Comparison of ENCODE assay signal across 10 cellular contexts in the genomic region with DNA sequence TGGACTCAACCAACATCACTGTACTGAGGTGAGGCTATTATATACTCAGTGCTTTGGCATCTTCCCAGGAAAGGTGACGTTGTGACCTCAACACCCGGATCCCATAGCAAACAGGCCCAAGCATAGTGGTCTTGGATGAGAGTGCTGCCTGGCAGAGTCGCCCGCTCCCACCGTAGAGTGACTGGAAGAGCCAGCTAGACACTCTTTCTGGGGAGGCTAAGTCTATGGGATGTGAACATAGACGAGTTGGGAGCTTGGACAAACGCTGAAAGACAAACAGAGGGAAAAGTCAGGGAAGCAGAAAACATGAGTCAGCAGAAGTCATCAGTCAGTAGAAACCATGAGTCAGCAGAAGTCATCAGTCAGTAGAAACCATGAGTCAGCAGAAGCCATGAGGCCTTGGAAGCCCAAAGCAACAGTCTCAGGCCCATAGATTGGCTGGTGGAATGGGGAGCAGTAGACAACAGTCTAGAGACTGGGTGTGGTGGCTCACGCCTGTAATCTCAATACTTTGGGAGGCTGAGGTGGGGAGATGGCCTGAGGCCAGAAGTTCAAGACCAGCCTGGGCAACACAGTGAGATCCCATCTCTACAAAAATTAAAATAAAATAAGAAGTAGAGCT.
DNase-seq lines count a peak whose midpoint lies in the region; ATAC-seq and TF ChIP-seq lines count a peak whose summit lies in the region.
"Had no signal": no experiment of that assay in that cellular context is flagged by ENCODE, and none has a peak within 500 bp of the region (broad histone marks: within the 10 kb centered on the region; RNA-seq: fewer than 3 reads in every experiment).

No MANE protein-coding gene starts in this region.

- peaks cover 30% of the 10 kb centered on the region for H3F3A ChIP-seq in PC-9 (ENCODE audit: insufficient read depth, low read depth)

- peak overlapping the region; percentile 95 for H3K27ac ChIP-seq in PC-9

- BruUV-seq in PC-9 (replicated peaks; lab: Mats Ljungman, UMichigan), result no TSS peak

- CTCF ChIA-PET in PC-9 (lab: Charles Lee), result no interaction called here

- DNase-seq in A172 (ENCODE audit: low spot score) (peak; percentile 86), GM04504 (ENCODE audit: low read depth) (peak; percentile 42), PC-9 (peak; percentile 28 to 80), epithelial cell of proximal tubule (ENCODE audit: low read depth) (peak; percentile 67), SK-N-DZ (ENCODE audit: low spot score) (no peak), superior temporal gyrus (ENCODE audit: extremely low spot score) (no peak)
- DNase-seq: hypothalamus, NCI-H1694 treated with DMSO at 0.1 percent for 48 hours had no signal

- POLR2A ChIA-PET in PC-9 (lab: Charles Lee; ENCODE audit: unreplicated experiment), result interaction anchor here (0.6 kb wide), 1 partner anchor 111 kb away, joined by 4 read pairs; no protein-coding TSS in a partner anchor

- TF ChIP-seq CTCF in PC-9 (conservative IDR thresholded peaks at IDR 0.05), result no peak
- TF ChIP-seq CTCF in epithelial cell of proximal tubule (conservative IDR thresholded peaks at IDR 0.05; ENCODE audit: low read depth, low read length), result no peak

- ATAC-seq in GM18867 (IDR thresholded peaks at IDR 0.05; ENCODE audit: unreplicated experiment), result no peak
- ATAC-seq in HG03571 (IDR thresholded peaks at IDR 0.05; ENCODE audit: unreplicated experiment), result no peak

- H3K27me3 ChIP-seq in PC-9 (ENCODE audit: insufficient read depth, low read depth), result no peaks in the 10 kb centered on the region

- no peaks in the 10 kb centered on the region for H3K36me3 ChIP-seq in PC-9 (ENCODE audit: low read depth)

- no peak overlapping the region; the same call in 1 of the 2 replicates for H3K4me2 ChIP-seq in PC-9

- no peaks in the 10 kb centered on the region for H3K79me2 ChIP-seq in PC-9 (ENCODE audit: low read depth)

- peaks cover 63% of the 10 kb centered on the region for H3K4me1 ChIP-seq in PC-9 (replicated peaks; ENCODE audit: insufficient read depth)

- no peaks in the 10 kb centered on the region for H3K9me2 ChIP-seq in PC-9 (ENCODE audit: insufficient read depth)

- no peak overlapping the region for H2AFZ ChIP-seq in PC-9

- H4K20me1 ChIP-seq in PC-9 (ENCODE audit: insufficient read depth), result no peaks in the 10 kb centered on the region

- intact Hi-C loops in PC-9 (cut with micrococcal nuclease; ENCODE audit: unreplicated experiment), result no loop called here

- no peak overlapping the region for H3K4me3 ChIP-seq in PC-9
- H3K4me3 ChIP-seq in epithelial cell of proximal tubule (ENCODE audit: low read depth, low read length), result no peak overlapping the region

- H3K9me3 ChIP-seq in PC-9 (ENCODE audit: insufficient read depth, low read depth), result no peaks in the 10 kb centered on the region; the same call in 1 of the 2 replicates

Comparison
In these comparisons a context has a peak if more than half of its experiments do, and no peak if none do; other contexts are left out.
1. DNase-seq: peak in A172 (single experiment), GM04504 (single experiment), PC-9 (2 of 2) and epithelial cell of proximal tubule (single experiment); none in SK-N-DZ (single experiment) and superior temporal gyrus (single experiment).